In the genomic region with DNA sequence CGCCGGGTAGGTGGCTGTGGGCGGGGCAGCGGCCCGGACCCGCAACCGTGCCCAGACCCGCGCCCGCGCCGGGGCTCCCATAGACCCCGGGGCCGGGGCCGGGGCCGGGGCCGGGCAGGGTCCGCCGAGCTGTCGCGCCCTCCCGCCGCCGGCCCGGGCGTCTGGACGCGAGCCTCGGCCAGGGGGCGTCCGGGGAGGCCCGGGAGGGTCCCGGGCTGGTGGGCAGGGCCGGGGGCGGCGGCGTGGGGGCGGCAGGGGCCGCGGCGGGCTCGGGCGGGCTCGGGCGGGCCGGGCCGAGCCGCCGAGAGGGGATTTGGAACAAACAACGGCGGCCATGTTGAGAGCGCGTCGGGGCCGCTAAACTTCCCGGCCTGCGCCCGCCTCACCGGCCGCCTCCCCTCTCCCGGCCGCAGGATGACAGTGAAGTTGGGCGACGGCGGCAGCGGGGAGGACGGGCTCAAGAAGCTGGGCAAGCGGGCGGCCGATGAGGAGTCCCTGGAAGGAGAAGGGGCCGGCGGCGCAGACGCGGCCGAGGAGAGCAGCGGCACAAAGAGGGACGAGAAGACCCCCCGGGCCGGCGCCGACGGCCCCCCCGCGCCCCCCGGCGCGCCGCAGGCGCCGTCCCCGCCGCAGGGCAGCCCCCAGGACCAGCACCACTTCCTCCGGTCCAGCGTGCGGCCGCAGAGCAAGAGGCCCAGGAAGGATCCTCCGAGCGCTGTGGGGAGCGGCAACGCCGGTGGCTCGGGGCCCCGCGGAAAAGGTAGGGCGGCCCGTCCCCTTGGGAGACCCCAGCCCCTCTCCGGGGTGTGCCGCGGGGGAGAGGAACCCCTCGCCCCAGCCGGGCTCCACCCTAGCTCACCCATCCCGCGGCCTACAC, we compare ENCODE assay signal across 9 cellular contexts. TPM values are rescaled to one million over a fixed set of nuclear protein-coding genes. Genes with fewer than 3 reads are reported as not detected.
DNase-seq lines count a peak whose midpoint lies in the region; ATAC-seq and TF ChIP-seq lines count a peak whose summit lies in the region.
"Had no signal": no experiment of that assay in that cellular context is flagged by ENCODE, and none has a peak within 500 bp of the region (broad histone marks: within the 10 kb centered on the region; RNA-seq: fewer than 3 reads in every experiment).

No MANE protein-coding gene starts in this region.

- no peak for TF ChIP-seq POLR2A in lower leg skin (IDR thresholded peaks at IDR 0.05)

- no peak for ATAC-seq in thoracic aorta (ENCODE audit: insufficient number of reproducible peaks, low FRiP score, low read depth)
- ATAC-seq: activated naive CD4-positive, alpha-beta T cell treated with anti-CD3 and anti-CD28 coated beads, Interleukin-2, amount 50 U/mL, for 72 hours had no signal

- WGBS in lower leg skin, 2 donors, result 1 to 3% methylated on average over 19 to 42 of the region's 114 CpGs

- H3K27ac ChIP-seq in thoracic aorta, result peak overlapping the region; percentile 56 to 66

- DNase-seq in NCI-H2171 treated with DMSO at 0.1 percent for 48 hours (lab: John Stamatoyannopoulos, UW), result peak; percentile 2
- no peak for DNase-seq in NCI-H2171 (lab: John Stamatoyannopoulos, UW)
- peak; percentile 44 for DNase-seq in RKO (ENCODE audit: low spot score)
- peak; percentile 12 for DNase-seq in central memory CD4-positive, alpha-beta T cell
- DNase-seq in lower leg skin (ENCODE audit: low spot score in 2 of 2), result no peak
- no peak for DNase-seq in thoracic aorta (ENCODE audit: low spot score)
- no peak for DNase-seq in T-helper 9 cell
- DNase-seq in NCI-H510A treated with DMSO at 0.1 percent for 48 hours (lab: John Stamatoyannopoulos, UW), result no peak

- no peaks in the 10 kb centered on the region for H3K27me3 ChIP-seq in thoracic aorta (replicated peaks; ENCODE audit: insufficient read depth)

- H3K9me3 ChIP-seq in thoracic aorta, result no peaks in the 10 kb centered on the region

- peaks cover 25 to 39% of the 10 kb centered on the region in 2 donors for H3K4me1 ChIP-seq in thoracic aorta (ENCODE audit: control insufficient read depth in 1 of 2, low read depth in 2 of 2)

- intact Hi-C loops in lower leg skin (cut with DNase I; ENCODE audit: low total_unique reads), result no loop called here

- H3K4me3 ChIP-seq in lower leg skin (ENCODE audit: low read depth, poor library complexity, severe bottlenecking) (peak overlapping the region; percentile 31), thoracic aorta (peak overlapping the region; percentile 79)

- no peak for TF ChIP-seq CTCF in lower leg skin (IDR thresholded peaks at IDR 0.05)
- no peak for TF ChIP-seq CTCF in thoracic aorta (IDR thresholded peaks at IDR 0.05)

- no peaks in the 10 kb centered on the region for H3K36me3 ChIP-seq in thoracic aorta

RNA-seq across cellular contexts. Expression of gene CRAMP1, which starts 2.3 kb away (rescaled TPM):
- total RNA-seq in lower leg skin (10 to 100 TPM; 14.2 to 29.6 (median 19.3) TPM), thoracic aorta (10 to 100 TPM; 15.0 to 21.4 TPM)

RNA-seq across cellular contexts. Expression of gene IFT140, which starts 2.6 kb away (rescaled TPM):
- total RNA-seq in lower leg skin (10 to 100 TPM; 12.5 to 24.7 (median 16.2) TPM), thoracic aorta (10 to 100 TPM; 13.7 to 19.2 TPM)

Comparison
In these comparisons a context has a peak if more than half of its experiments do, and no peak if none do; other contexts are left out.
1. DNase-seq: peak in NCI-H2171 treated with DMSO at 0.1 percent for 48 hours (single experiment), RKO (single experiment) and central memory CD4-positive, alpha-beta T cell (single experiment); none in NCI-H2171 (single experiment), lower leg skin (0 of 2), thoracic aorta (single experiment), T-helper 9 cell (single experiment) and NCI-H510A treated with DMSO at 0.1 percent for 48 hours (single experiment).